9 cellular contexts compared by ENCODE assay signal in genomic region chr11:12090061-12090572, GRCh38. TPM values are rescaled to one million over a fixed set of nuclear protein-coding genes. Genes with fewer than 3 reads are reported as not detected.
A peak's percentile ranks its signal among the peaks of the same experiment; 100 is the strongest.
DNase-seq lines count a peak whose midpoint lies in the region; ATAC-seq and TF ChIP-seq lines count a peak whose summit lies in the region.
"Had no signal": no experiment of that assay in that cellular context is flagged by ENCODE, and none has a peak within 500 bp of the region (broad histone marks: within the 10 kb centered on the region; RNA-seq: fewer than 3 reads in every experiment).

No MANE protein-coding gene starts in this region.

- no peaks in the 10 kb centered on the region for H3K9me3 Mint-ChIP-seq in stimulated activated effector memory CD8-positive, alpha-beta T cell treated with anti-CD3 and anti-CD28 coated beads, Interleukin-12 subunit alpha, Interleukin-12 subunit beta, amount 100 ng/mL, for 72 hours

- TF ChIP-seq CTCF in PC-9 (conservative IDR thresholded peaks at IDR 0.05) (no peak), MM.1S (IDR thresholded peaks at IDR 0.05; ENCODE audit: low read length) (no peak)

- peaks cover 5% of the 10 kb centered on the region; the same call in 1 of the 2 replicates for H3K79me2 ChIP-seq in PC-9 (ENCODE audit: low read depth)
- no peaks in the 10 kb centered on the region for H3K79me2 ChIP-seq in MM.1S (ENCODE audit: low read length)

- H3K27ac ChIP-seq in PC-9 (peak overlapping the region; percentile 100), epithelial cell of prostate (peak overlapping the region; percentile 100), MM.1S (ENCODE audit: low read length) (no peak overlapping the region)
- H3K27ac ChIP-seq: C4-2B had no signal

- peaks cover 67% of the 10 kb centered on the region for H3K4me1 Mint-ChIP-seq in stimulated activated effector memory CD8-positive, alpha-beta T cell treated with anti-CD3 and anti-CD28 coated beads, Interleukin-12 subunit alpha, Interleukin-12 subunit beta, amount 100 ng/mL, for 72 hours

- no peak overlapping the region for H3K4me3 Mint-ChIP-seq in stimulated activated effector memory CD8-positive, alpha-beta T cell treated with anti-CD3 and anti-CD28 coated beads, Interleukin-12 subunit alpha, Interleukin-12 subunit beta, amount 100 ng/mL, for 72 hours

- no peaks in the 10 kb centered on the region for H3K36me3 ChIP-seq in PC-9 (ENCODE audit: low read depth)
- no peaks in the 10 kb centered on the region for H3K36me3 ChIP-seq in MM.1S (replicated peaks; ENCODE audit: insufficient read depth, low read length)

- intact Hi-C loops in PC-9 (cut with micrococcal nuclease; ENCODE audit: unreplicated experiment) = loop anchor here (5.0 kb wide), 2 partner anchors 43 to 132 kb away; no protein-coding TSS in a partner anchor

- peak; percentile 42 for DNase-seq in NCI-H748 (lab: John Stamatoyannopoulos, UW; ENCODE audit: unreplicated experiment)
- no peak for DNase-seq in NCI-H748 treated with DMSO at 0.1 percent for 48 hours (lab: John Stamatoyannopoulos, UW)
- DNase-seq in PC-9 = peak; percentile 50 to 89
- DNase-seq in epithelial cell of prostate (ENCODE audit: low read depth, low spot score) = peak; percentile 72
- no peak for DNase-seq in stimulated activated effector memory CD8-positive, alpha-beta T cell treated with anti-CD3 and anti-CD28 coated beads, Interleukin-12 subunit alpha, Interleukin-12 subunit beta, amount 100 ng/mL, for 72 hours (ENCODE audit: low spot score in 2 of 2)
- DNase-seq in MM.1S = no peak
- DNase-seq in NCI-H2227 (lab: John Stamatoyannopoulos, UW; ENCODE audit: unreplicated experiment) = no peak

- CTCF ChIA-PET in PC-9 (lab: Charles Lee) = interaction anchor here (0.5 to 1.2 kb wide), 3 partner anchors 10 to 24 kb away, joined by 3 to 5 read pairs (median 5); no protein-coding TSS in a partner anchor

- H3K9me3 ChIP-seq in PC-9 (ENCODE audit: insufficient read depth, low read depth) = no peaks in the 10 kb centered on the region
- no peaks in the 10 kb centered on the region for H3K9me3 ChIP-seq in MM.1S (replicated peaks; ENCODE audit: insufficient read depth, low read length)

- H3K4me3 ChIP-seq in PC-9 = peak overlapping the region; percentile 38; the same call in 1 of the 2 replicates
- H3K4me3 ChIP-seq in MM.1S (ENCODE audit: low read length) = no peak overlapping the region

- H3F3A ChIP-seq in PC-9 (ENCODE audit: insufficient read depth, low read depth) (peaks cover 67% of the 10 kb centered on the region), MM.1S (ENCODE audit: insufficient read depth, low read length) (no peaks in the 10 kb centered on the region)

- H3K27me3 ChIP-seq in PC-9 (ENCODE audit: insufficient read depth, low read depth) (no peaks in the 10 kb centered on the region), MM.1S (replicated peaks; ENCODE audit: insufficient read depth, low read length) (no peaks in the 10 kb centered on the region)

- POLR2A ChIA-PET in PC-9 (lab: Charles Lee; ENCODE audit: unreplicated experiment) = interaction anchor here (0.6 to 0.9 kb wide), 3 partner anchors 20 to 590 kb away, joined by 3 to 6 read pairs (median 3); partner anchors contain the start of gene MICAL2

- H3K4me1 ChIP-seq in PC-9 (replicated peaks; ENCODE audit: insufficient read depth) (peaks cover 77% of the 10 kb centered on the region), MM.1S (ENCODE audit: low read length) (peaks cover 17% of the 10 kb centered on the region)

- peaks cover 4% of the 10 kb centered on the region for H3K36me3 Mint-ChIP-seq in stimulated activated effector memory CD8-positive, alpha-beta T cell treated with anti-CD3 and anti-CD28 coated beads, Interleukin-12 subunit alpha, Interleukin-12 subunit beta, amount 100 ng/mL, for 72 hours

- no peaks in the 10 kb centered on the region for H4K20me1 ChIP-seq in PC-9 (ENCODE audit: insufficient read depth)
- no peaks in the 10 kb centered on the region for H4K20me1 ChIP-seq in MM.1S (ENCODE audit: insufficient read depth, low read length)

- peak overlapping the region; percentile 83 for H3K27ac Mint-ChIP-seq in stimulated activated effector memory CD8-positive, alpha-beta T cell treated with anti-CD3 and anti-CD28 coated beads, Interleukin-12 subunit alpha, Interleukin-12 subunit beta, amount 100 ng/mL, for 72 hours

- no peak for ATAC-seq in stimulated activated effector memory CD8-positive, alpha-beta T cell treated with anti-CD3 and anti-CD28 coated beads, Interleukin-12 subunit alpha, Interleukin-12 subunit beta, amount 100 ng/mL, for 72 hours
- ATAC-seq in GM21360 (IDR thresholded peaks at IDR 0.05; ENCODE audit: unreplicated experiment) = no peak

- H2AFZ ChIP-seq in PC-9 = no peak overlapping the region
- H2AFZ ChIP-seq in MM.1S (ENCODE audit: low read length) = no peak overlapping the region; the same call in 1 of the 2 replicates

- BruUV-seq in PC-9 (replicated peaks; lab: Mats Ljungman, UMichigan) = TSS peak; percentile 29

- H3K9me2 ChIP-seq in PC-9 (ENCODE audit: insufficient read depth) (no peaks in the 10 kb centered on the region), MM.1S (replicated peaks; ENCODE audit: insufficient read depth, low read length) (no peaks in the 10 kb centered on the region)

- H3K9ac ChIP-seq in MM.1S (ENCODE audit: low read length) = no peak overlapping the region

- H3K4me2 ChIP-seq in PC-9 = peak overlapping the region; percentile 81
- H3K4me2 ChIP-seq in MM.1S (ENCODE audit: low read depth, low read length) = no peak overlapping the region

RNA-seq across cellular contexts. Expression of gene MICAL2, which starts 20.3 kb away (rescaled TPM):
- 30.5 and 32.4 TPM in 2 replicates for total RNA-seq in PC-9 (2021)

Comparison
In these comparisons a context has a peak if more than half of its experiments do, and no peak if none do; other contexts are left out.
1. DNase-seq: peak in NCI-H748 (single experiment), PC-9 (2 of 2) and epithelial cell of prostate (single experiment); none in NCI-H748 treated with DMSO at 0.1 percent for 48 hours (single experiment), stimulated activated effector memory CD8-positive, alpha-beta T cell treated with anti-CD3 and anti-CD28 coated beads, Interleukin-12 subunit alpha, Interleukin-12 subunit beta, amount 100 ng/mL, for 72 hours (0 of 2), MM.1S (single experiment) and NCI-H2227 (single experiment).